ENCODE assay signal across 11 cellular contexts in genomic region chr2:191950132-191950885, GRCh38.
DNase-seq lines count a peak whose midpoint lies in the region; ATAC-seq and TF ChIP-seq lines count a peak whose summit lies in the region.
"Had no signal": no experiment of that assay in that cellular context is flagged by ENCODE, and none has a peak within 500 bp of the region (broad histone marks: within the 10 kb centered on the region; RNA-seq: fewer than 3 reads in every experiment).

No MANE protein-coding gene starts in this region.

- no peak overlapping the region for H3K9ac ChIP-seq in adipocyte (ENCODE audit: low read length)

- H3K4me1 ChIP-seq in adipocyte (ENCODE audit: control insufficient read depth, insufficient read depth, low read length), result peaks cover 64% of the 10 kb centered on the region
- no peaks in the 10 kb centered on the region for H3K4me1 ChIP-seq in vagina

- H3K4me3 Mint-ChIP-seq in HFFc6, result no peak overlapping the region; the same call in 1 of the 2 replicates
- H3K4me3 Mint-ChIP-seq: activated CD4-positive, alpha-beta T cell treated with anti-CD3 and anti-CD28 coated beads, Interleukin-2, amount 10 ng/mL, durations not matched to agents 7 days and 5 days had no signal

- H3K4me3 ChIP-seq in AG09309 (ENCODE audit: control insufficient read depth, low read depth, low read length), result no peak overlapping the region
- no peak overlapping the region for H3K4me3 ChIP-seq in adipocyte (ENCODE audit: low read length)
- no peak overlapping the region for H3K4me3 ChIP-seq in vagina
- H3K4me3 ChIP-seq: skin epidermis had no signal

- TF ChIP-seq POLR2A in vagina (IDR thresholded peaks at IDR 0.05), result no peak

- TF ChIP-seq CTCF in AG09309 (IDR thresholded peaks at IDR 0.05; ENCODE audit: control insufficient read depth, insufficient read depth, low read depth, low read length, missing control alignments), result no peak
- no peak for TF ChIP-seq CTCF in HFFc6 (IDR thresholded peaks at IDR 0.05)
- TF ChIP-seq CTCF in vagina (IDR thresholded peaks at IDR 0.05), result no peak

- no peaks in the 10 kb centered on the region for H3K36me3 Mint-ChIP-seq in HFFc6 (ENCODE audit: low read depth)

- H3K27ac ChIP-seq in vagina, result no peak overlapping the region
- H3K27ac ChIP-seq: C4-2B, skin epidermis had no signal

- intact Hi-C loops in vagina (cut with DNase I), result no loop called here

- ATAC-seq in HG03108 (IDR thresholded peaks at IDR 0.05; ENCODE audit: unreplicated experiment) (no peak), HG03460 (IDR thresholded peaks at IDR 0.05; ENCODE audit: unreplicated experiment) (no peak)

- H3K27me3 ChIP-seq in adipocyte (replicated peaks; ENCODE audit: control insufficient read depth, insufficient read depth, low read length) (no peaks in the 10 kb centered on the region), vagina (no peaks in the 10 kb centered on the region)

- peaks cover 24% of the 10 kb centered on the region for H3K4me1 Mint-ChIP-seq in HFFc6 (ENCODE audit: low read depth)
- H3K4me1 Mint-ChIP-seq: activated CD4-positive, alpha-beta T cell treated with anti-CD3 and anti-CD28 coated beads, Interleukin-2, amount 10 ng/mL, durations not matched to agents 7 days and 5 days had no signal

- no peaks in the 10 kb centered on the region for H3K9me3 Mint-ChIP-seq in HFFc6
- H3K9me3 Mint-ChIP-seq: activated CD4-positive, alpha-beta T cell treated with anti-CD3 and anti-CD28 coated beads, Interleukin-2, amount 10 ng/mL, durations not matched to agents 7 days and 5 days had no signal

- H3K9me3 ChIP-seq in adipocyte (ENCODE audit: control insufficient read depth, low read length) (no peaks in the 10 kb centered on the region), vagina (no peaks in the 10 kb centered on the region)

- DNase-seq in AG09309 (ENCODE audit: low read depth) (peak; percentile 10), HFFc6 (peak; percentile 50), adipocyte (ENCODE audit: low read depth) (peak; percentile 56), iris pigment epithelial cell (ENCODE audit: low read depth) (peak; percentile 70), globus pallidus (ENCODE audit: low spot score) (no peak), vagina (ENCODE audit: extremely low spot score in 2 of 2) (no peak)
- DNase-seq: activated CD4-positive, alpha-beta T cell treated with anti-CD3 and anti-CD28 coated beads, Interleukin-2, amount 10 ng/mL, durations not matched to agents 7 days and 5 days had no signal

- peak overlapping the region; percentile 87 for H3K27ac Mint-ChIP-seq in HFFc6
- H3K27ac Mint-ChIP-seq: activated CD4-positive, alpha-beta T cell treated with anti-CD3 and anti-CD28 coated beads, Interleukin-2, amount 10 ng/mL, durations not matched to agents 7 days and 5 days had no signal

- H3K36me3 ChIP-seq in adipocyte (ENCODE audit: control insufficient read depth, insufficient read depth, low read length, severe bottlenecking) (no peaks in the 10 kb centered on the region), vagina (no peaks in the 10 kb centered on the region)

- H3K27me3 Mint-ChIP-seq in HFFc6 (ENCODE audit: insufficient read depth), result no peaks in the 10 kb centered on the region

Comparison
In these comparisons a context has a peak if more than half of its experiments do, and no peak if none do; other contexts are left out.
1. DNase-seq: peak in AG09309 (single experiment), HFFc6 (single experiment), adipocyte (single experiment) and iris pigment epithelial cell (single experiment); none in globus pallidus (single experiment) and vagina (0 of 2).